ENCODE assay signal across 8 cellular contexts in genomic region chr22:30605449-30606110, GRCh38. TPM values are rescaled to one million over a fixed set of nuclear protein-coding genes. Genes with fewer than 3 reads are reported as not detected.
DNase-seq lines count a peak whose midpoint lies in the region; ATAC-seq, FAIRE-seq and TF ChIP-seq lines count a peak whose summit lies in the region.

No MANE protein-coding gene starts in this region.

- H3K27ac ChIP-seq in A673 (ENCODE audit: low read depth, low read length, poor library complexity, severe bottlenecking) = no peak overlapping the region
- peak overlapping the region; percentile 74 to 81 (median 80) for H3K27ac ChIP-seq in esophagus muscularis mucosa (replicated peaks in 1 of 4)

- whole genome bisulfite sequencing in esophagus muscularis mucosa = 24% methylated on average over 9 of the region's 9 CpGs

- no TSS peak for BruUV-seq in A673 (replicated peaks; lab: Mats Ljungman, UMichigan)

- H3K9me3 Mint-ChIP-seq in activated CD8-positive, alpha-beta T cell treated with anti-CD3 and anti-CD28 coated beads, Interleukin-2, amount 10 ng/mL, durations not matched to agents 7 days and 5 days (ENCODE audit: insufficient read depth) = no peaks in the 10 kb centered on the region
- H3K9me3 Mint-ChIP-seq in natural killer cell = no peaks in the 10 kb centered on the region

- ATAC-seq in activated CD8-positive, alpha-beta T cell treated with anti-CD3 and anti-CD28 coated beads, Interleukin-2, amount 10 ng/mL, durations not matched to agents 7 days and 5 days = peak; percentile 51
- ATAC-seq in natural killer cell = peak; percentile 60 to 67 (median 67)

- TF ChIP-seq CTCF in A673 (conservative IDR thresholded peaks at IDR 0.05; ENCODE audit: low read depth, low read length) (peak; percentile 86), esophagus muscularis mucosa (IDR thresholded peaks at IDR 0.05) (peak; percentile 55 to 74 (median 63)), natural killer cell (IDR thresholded peaks at IDR 0.05) (peak; percentile 77)

- H3K36me3 ChIP-seq in A673 (ENCODE audit: insufficient read depth, low read length, poor library complexity, severe bottlenecking) = no peaks in the 10 kb centered on the region
- peaks cover 0 to 3% (median under 1%) of the 10 kb centered on the region in 4 donors for H3K36me3 ChIP-seq in esophagus muscularis mucosa

- no peaks in the 10 kb centered on the region for H3K36me3 Mint-ChIP-seq in activated CD8-positive, alpha-beta T cell treated with anti-CD3 and anti-CD28 coated beads, Interleukin-2, amount 10 ng/mL, durations not matched to agents 7 days and 5 days (ENCODE audit: low read depth)
- no peaks in the 10 kb centered on the region for H3K36me3 Mint-ChIP-seq in natural killer cell

- POLR2A ChIA-PET in A673 (lab: Charles Lee; ENCODE audit: low non-redundant PET) = no interaction called here
- POLR2A ChIA-PET in activated CD8-positive, alpha-beta T cell treated with anti-CD3 and anti-CD28 coated beads, Interleukin-2, amount 10 ng/mL, durations not matched to agents 7 days and 5 days (lab: Charles Lee) = no interaction called here

- no peaks in the 10 kb centered on the region for H3K27me3 ChIP-seq in A673 (replicated peaks; ENCODE audit: insufficient read depth, low read depth, low read length, poor library complexity)
- H3K27me3 ChIP-seq in esophagus muscularis mucosa = no peaks in the 10 kb centered on the region

- CTCF ChIA-PET in A673 (lab: Charles Lee) = interaction anchor here (0.6 to 1.0 kb wide), 2 partner anchors 30 to 157 kb away, joined by 3 to 4 read pairs; partner anchors contain the start of gene SLC35E4
- CTCF ChIA-PET in activated CD8-positive, alpha-beta T cell treated with anti-CD3 and anti-CD28 coated beads, Interleukin-2, amount 10 ng/mL, durations not matched to agents 7 days and 5 days (lab: Charles Lee) = interaction anchor here (1.2 to 5.6 kb wide), 12 partner anchors 8 to 363 kb away, joined by 3 to 44 read pairs (median 6); partner anchors contain the start of genes MORC2, MTFP1, PES1 and SLC35E4

- H3K4me3 Mint-ChIP-seq in activated CD8-positive, alpha-beta T cell treated with anti-CD3 and anti-CD28 coated beads, Interleukin-2, amount 10 ng/mL, durations not matched to agents 7 days and 5 days = no peak overlapping the region
- peak overlapping the region; percentile 75 for H3K4me3 Mint-ChIP-seq in natural killer cell

- no peaks in the 10 kb centered on the region for H3K27me3 Mint-ChIP-seq in activated CD8-positive, alpha-beta T cell treated with anti-CD3 and anti-CD28 coated beads, Interleukin-2, amount 10 ng/mL, durations not matched to agents 7 days and 5 days (ENCODE audit: low read depth)
- H3K27me3 Mint-ChIP-seq in natural killer cell (ENCODE audit: low read depth in 2 of 2) = peaks cover 0 to 7% of the 10 kb centered on the region in 2 donors

- FAIRE-seq in GM12891 (lab: Jason Lieb, UNC) (peak; percentile 63), urothelium cell line (lab: Jason Lieb, UNC) (no peak)

- peak; percentile 67 for DNase-seq in A673 (ENCODE audit: low spot score)
- no peak for DNase-seq in GM12891 (ENCODE audit: insufficient read length, low spot score)
- peak; percentile 55 for DNase-seq in NCI-H748 (lab: John Stamatoyannopoulos, UW; ENCODE audit: unreplicated experiment)
- DNase-seq in activated CD8-positive, alpha-beta T cell treated with anti-CD3 and anti-CD28 coated beads, Interleukin-2, amount 10 ng/mL, durations not matched to agents 7 days and 5 days = peak; percentile 69
- DNase-seq in esophagus muscularis mucosa (ENCODE audit: extremely low spot score) = no peak
- no peak for DNase-seq in natural killer cell
- peak; percentile 67 for DNase-seq in urothelium cell line (ENCODE audit: low spot score)
- no peak for DNase-seq in occipital lobe (lab: John Stamatoyannopoulos, UW)

- H3K4me1 ChIP-seq in A673 (ENCODE audit: insufficient read depth, low read length, poor library complexity, severe bottlenecking) (peaks cover 18% of the 10 kb centered on the region), esophagus muscularis mucosa (peaks cover 24 to 48% (median 43%) of the 10 kb centered on the region in 4 donors)

- intact Hi-C loops in A673 (cut with micrococcal nuclease; ENCODE audit: unreplicated experiment) (loop anchor here (10.0 kb wide), 2 partner anchors 161 to 321 kb away; partner anchors contain the start of gene CASTOR1), esophagus muscularis mucosa (cut with DNase I) (no loop called here), natural killer cell (cut with micrococcal nuclease) (no loop called here)

- H3K4me1 Mint-ChIP-seq in activated CD8-positive, alpha-beta T cell treated with anti-CD3 and anti-CD28 coated beads, Interleukin-2, amount 10 ng/mL, durations not matched to agents 7 days and 5 days (ENCODE audit: low read depth) = peaks cover 48% of the 10 kb centered on the region
- peaks cover 13 to 27% of the 10 kb centered on the region in 2 donors for H3K4me1 Mint-ChIP-seq in natural killer cell

- TF ChIP-seq EP300 in esophagus muscularis mucosa (IDR thresholded peaks at IDR 0.05) = no peak

- H3K9me3 ChIP-seq in A673 (ENCODE audit: low read depth, low read length, poor library complexity, severe bottlenecking) (no peaks in the 10 kb centered on the region), esophagus muscularis mucosa (no peaks in the 10 kb centered on the region)

- TF ChIP-seq POLR2A in GM12891 (IDR thresholded peaks at IDR 0.05; ENCODE audit: low read depth, low read length) = no peak
- TF ChIP-seq POLR2A in esophagus muscularis mucosa (IDR thresholded peaks at IDR 0.05; ENCODE audit: low read depth) = no peak

- H3K4me3 ChIP-seq in A673 (ENCODE audit: low read depth, low read length, poor library complexity, severe bottlenecking) (peak overlapping the region; percentile 57), esophagus muscularis mucosa (peak overlapping the region; percentile 60 to 80 (median 72))

- no peak overlapping the region for H3K27ac Mint-ChIP-seq in activated CD8-positive, alpha-beta T cell treated with anti-CD3 and anti-CD28 coated beads, Interleukin-2, amount 10 ng/mL, durations not matched to agents 7 days and 5 days
- H3K27ac Mint-ChIP-seq in natural killer cell = peak overlapping the region in 1 of 2 donors; percentile 27

TF ChIP-seq in GM12891, 5 proteins besides CTCF, POLR2A, EP300 and RAD21:
- TF ChIP-seq SPI1 (IDR thresholded peaks at IDR 0.05; ENCODE audit: low read depth, low read length) (no peak), POU2F2 (IDR thresholded peaks at IDR 0.05; ENCODE audit: low read depth, low read length) (no peak), PAX5 (IDR thresholded peaks at IDR 0.05; ENCODE audit: insufficient read depth, low read length, severe bottlenecking) (no peak), TAF1 (IDR thresholded peaks at IDR 0.05; ENCODE audit: low read depth, low read length) (no peak), POLR2AphosphoS5 (IDR thresholded peaks at IDR 0.05; ENCODE audit: low read depth, low read length) (no peak)

RNA-seq across cellular contexts. Expression of gene TCN2, which starts 1.4 kb away (rescaled TPM):
- total RNA-seq in A673 (2021) = 7.3 and 9.8 TPM in 2 replicates
- 8.4 TPM for polyA plus RNA-seq in GM12891 (2012; ENCODE audit: low read depth, missing spikeins)
- under 1 TPM; 0.24 to 0.34 TPM for total RNA-seq in activated CD8-positive, alpha-beta T cell treated with anti-CD3 and anti-CD28 coated beads, Interleukin-2, amount 10 ng/mL, durations not matched to agents 7 days and 5 days
- 10 to 100 TPM; 28.7 to 44.2 (median 40.2) TPM for total RNA-seq in esophagus muscularis mucosa
- 1 to 10 TPM in 1 of 3 donors, under 1 TPM in 2; 0.42 to 1.2 (median 0.95) TPM for total RNA-seq in natural killer cell
- 8.4 TPM for total RNA-seq in occipital lobe

RNA-seq across cellular contexts. Expression of gene PES1, which starts 13.9 kb away (rescaled TPM):
- total RNA-seq in A673 (2021) (151 and 175 TPM in 2 replicates), esophagus muscularis mucosa (10 to 100 TPM; 28.2 to 55.7 (median 42.9) TPM), natural killer cell (10 to 100 TPM; 30.9 to 39.7 (median 34.9) TPM), occipital lobe (41.3 TPM)
- polyA plus RNA-seq in GM12891 (2012; ENCODE audit: low read depth, missing spikeins) = 68.0 TPM
- 10 to 100 TPM; 65.8 to 68.8 TPM for total RNA-seq in activated CD8-positive, alpha-beta T cell treated with anti-CD3 and anti-CD28 coated beads, Interleukin-2, amount 10 ng/mL, durations not matched to agents 7 days and 5 days

RNA-seq across cellular contexts. Expression of gene SLC35E4, which starts 30.0 kb away (rescaled TPM):
- total RNA-seq in A673 (2021) (2.4 and 3.3 TPM in 2 replicates), esophagus muscularis mucosa (10 to 100 TPM in 2 of 4 donors, 1 to 10 TPM in 2; 4.2 to 14.1 (median 9.7) TPM), natural killer cell (1 to 10 TPM; 2.9 to 5.8 (median 2.9) TPM), occipital lobe (5.5 TPM)
- polyA plus RNA-seq in GM12891 (2012; ENCODE audit: low read depth, missing spikeins) = 0.40 TPM
- 1 to 10 TPM; 1.8 to 1.9 TPM for total RNA-seq in activated CD8-positive, alpha-beta T cell treated with anti-CD3 and anti-CD28 coated beads, Interleukin-2, amount 10 ng/mL, durations not matched to agents 7 days and 5 days

RNA-seq across cellular contexts. Expression of gene GAL3ST1, which starts 31.1 kb away (rescaled TPM):
- 0.58 and 0.83 TPM in 2 replicates for total RNA-seq in A673 (2021)
- 0.05 TPM for polyA plus RNA-seq in GM12891 (2012; ENCODE audit: low read depth, missing spikeins)
- not detected for total RNA-seq in activated CD8-positive, alpha-beta T cell treated with anti-CD3 and anti-CD28 coated beads, Interleukin-2, amount 10 ng/mL, durations not matched to agents 7 days and 5 days
- 1 to 10 TPM; 1.2 to 3.2 (median 1.9) TPM for total RNA-seq in esophagus muscularis mucosa
- total RNA-seq in natural killer cell = not detected
- total RNA-seq in occipital lobe = 0.94 TPM

RNA-seq across cellular contexts. Expression of gene SEC14L6, which starts 59.0 kb away (rescaled TPM):
- total RNA-seq in A673 (2021) (not detected in 2 replicates), esophagus muscularis mucosa (1 to 10 TPM in 3 of 4 donors, not detected in 1; 1.2 to 1.5 (median 1.4) TPM), natural killer cell (under 1 TPM in 2 of 3 donors, not detected in 1; 0.18 to 0.23 TPM), occipital lobe (1.4 TPM)
- not detected for polyA plus RNA-seq in GM12891 (2012; ENCODE audit: low read depth, missing spikeins)
- total RNA-seq in activated CD8-positive, alpha-beta T cell treated with anti-CD3 and anti-CD28 coated beads, Interleukin-2, amount 10 ng/mL, durations not matched to agents 7 days and 5 days = not detected

Comparison
In these comparisons a context has a peak if more than half of its experiments do, and no peak if none do; other contexts are left out.
1. DNase-seq: peak in A673 (single experiment), NCI-H748 (single experiment), activated CD8-positive, alpha-beta T cell treated with anti-CD3 and anti-CD28 coated beads, Interleukin-2, amount 10 ng/mL, durations not matched to agents 7 days and 5 days (single experiment) and urothelium cell line (single experiment); none in GM12891 (single experiment), esophagus muscularis mucosa (single experiment), natural killer cell (single experiment) and occipital lobe (single experiment).
2. Peak in every context shown above with its lines, with median percentiles within 50 percentile points of each other: CTCF ChIP-seq.